In the genomic region with DNA sequence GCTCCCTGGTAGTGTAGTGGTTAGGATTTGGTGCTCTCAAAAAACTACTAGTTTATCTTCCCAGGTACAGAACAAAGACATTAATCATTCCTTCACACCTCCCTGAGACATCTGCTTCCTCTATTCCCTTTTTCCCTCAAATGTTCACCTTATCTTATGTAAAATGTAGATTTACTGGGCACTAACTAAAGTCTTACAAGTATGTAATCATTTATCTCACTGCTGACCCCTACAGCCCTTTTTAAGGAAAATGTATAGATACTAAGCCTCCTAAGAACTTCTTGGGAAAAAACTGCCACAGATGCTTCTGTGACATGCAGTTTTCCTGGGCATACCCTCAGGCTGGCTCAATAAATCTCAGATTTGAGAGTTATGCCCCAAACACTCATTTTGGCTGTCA, we compare ENCODE assay signal across 17 cellular contexts. TPM values are rescaled to one million over a fixed set of nuclear protein-coding genes. Genes with fewer than 3 reads are reported as not detected.
DNase-seq lines count a peak whose midpoint lies in the region; ATAC-seq, FAIRE-seq and TF ChIP-seq lines count a peak whose summit lies in the region.
"Had no signal": no experiment of that assay in that cellular context is flagged by ENCODE, and none has a peak within 500 bp of the region (broad histone marks: within the 10 kb centered on the region; RNA-seq: fewer than 3 reads in every experiment).

No MANE protein-coding gene starts in this region.

- peaks cover 5% of the 10 kb centered on the region; the same call in 1 of the 2 replicates for H3K4me1 Mint-ChIP-seq in WTC11
- peaks cover 9% of the 10 kb centered on the region for H3K4me1 Mint-ChIP-seq in neural progenitor cell

- H4K20me1 ChIP-seq in neural progenitor cell (ENCODE audit: low read depth) = no peaks in the 10 kb centered on the region

- no peak overlapping the region for H3K27ac ChIP-seq in neural progenitor cell
- H3K27ac ChIP-seq: SJSA1 had no signal

- no peaks in the 10 kb centered on the region for H3K36me3 ChIP-seq in neural progenitor cell
- H3K36me3 ChIP-seq: SJSA1 had no signal

- no peaks in the 10 kb centered on the region for H3K79me2 ChIP-seq in neural progenitor cell (ENCODE audit: low read depth)

- ATAC-seq in WTC11 (peak; percentile 56; the same call in 1 of the 2 replicates), HG03457 (IDR thresholded peaks at IDR 0.05; ENCODE audit: unreplicated experiment) (no peak)

- CTCF ChIA-PET in WTC11 (lab: Charles Lee) = interaction anchor here (0.5 kb wide), 1 partner anchor 11 kb away, joined by 3 read pairs; no protein-coding TSS in a partner anchor

- no peak overlapping the region for H3K4me3 Mint-ChIP-seq in WTC11
- no peak overlapping the region for H3K4me3 Mint-ChIP-seq in neural progenitor cell
- H3K4me3 Mint-ChIP-seq: CD4-positive, CD25-positive, alpha-beta regulatory T cell had no signal

- H2AFZ ChIP-seq in neural progenitor cell (replicated peaks) = no peak overlapping the region

- no peak overlapping the region for H3K9ac ChIP-seq in neural progenitor cell

- H3K4me1 ChIP-seq in neural progenitor cell = peaks cover 10% of the 10 kb centered on the region
- H3K4me1 ChIP-seq: SJSA1 had no signal

- POLR2A ChIA-PET in WTC11 (lab: Charles Lee) = no interaction called here

- DNase-seq in D721Med (ENCODE audit: insufficient read length, low spot score) (no peak), Kasumi-1 (lab: John Stamatoyannopoulos, UW) (peak; percentile 24 to 36), WTC11 (ENCODE audit: low spot score) (no peak), neural progenitor cell (ENCODE audit: low spot score) (no peak), AG08396 (ENCODE audit: low spot score) (no peak)
- DNase-seq in effector CD4-positive, alpha-beta T cell = no peak
- DNase-seq: ACHN; CD4-positive, CD25-positive, alpha-beta regulatory T cell; DMS79; KBM-7; NCI-H1092 treated with DMSO at 0.1 percent for 48 hours; NCI-H2081 treated with DMSO at 0.1 percent for 48 hours; NCI-H446; NCI-H69; NK-92 treated with Interleukin-12 subunit alpha and Interleukin-12 subunit beta, amount 100 ng/mL, for 24 hours had no signal

- TF ChIP-seq CTCF in D721Med (IDR thresholded peaks at IDR 0.05; ENCODE audit: insufficient read depth, missing control alignments) = no peak
- TF ChIP-seq CTCF in WTC11 (IDR thresholded peaks at IDR 0.05) = no peak
- peak; percentile 21 for TF ChIP-seq CTCF in neural progenitor cell (IDR thresholded peaks at IDR 0.05)

- no peaks in the 10 kb centered on the region for H3K27me3 Mint-ChIP-seq in WTC11 (ENCODE audit: low read depth)
- H3K27me3 Mint-ChIP-seq in neural progenitor cell (ENCODE audit: insufficient read depth, low read depth) = no peaks in the 10 kb centered on the region

- H3K4me3 ChIP-seq in neural progenitor cell = no peak overlapping the region
- H3K4me3 ChIP-seq: SJSA1 had no signal

- no peaks in the 10 kb centered on the region for H3K36me3 Mint-ChIP-seq in WTC11
- H3K36me3 Mint-ChIP-seq in neural progenitor cell = no peaks in the 10 kb centered on the region
- H3K36me3 Mint-ChIP-seq: CD4-positive, CD25-positive, alpha-beta regulatory T cell had no signal

- peaks cover 12% of the 10 kb centered on the region for H3K9me3 Mint-ChIP-seq in WTC11
- peaks cover 2% of the 10 kb centered on the region for H3K9me3 Mint-ChIP-seq in neural progenitor cell

- no peaks in the 10 kb centered on the region for H3K9me3 ChIP-seq in neural progenitor cell (ENCODE audit: low read depth)
- H3K9me3 ChIP-seq: SJSA1 had no signal

- FAIRE-seq in D721Med (lab: Jason Lieb, UNC) = peak; percentile 6

- no peak overlapping the region for H3K4me2 ChIP-seq in neural progenitor cell

- H3F3A ChIP-seq in neural progenitor cell (ENCODE audit: low read depth) = no peaks in the 10 kb centered on the region

- H3K27ac Mint-ChIP-seq in WTC11 = 0 out of 2 replicates have a peak overlapping the region, but pooled peaks have one; percentile 1
- H3K27ac Mint-ChIP-seq in neural progenitor cell = no peak overlapping the region
- H3K27ac Mint-ChIP-seq: CD4-positive, CD25-positive, alpha-beta regulatory T cell had no signal

- H3K27me3 ChIP-seq in neural progenitor cell = no peaks in the 10 kb centered on the region
- H3K27me3 ChIP-seq: SJSA1 had no signal

TF ChIP-seq in WTC11, 78 proteins besides CTCF, POLR2A, EP300 and RAD21 (continues in another document):
- TF ChIP-seq, protein P1, sequence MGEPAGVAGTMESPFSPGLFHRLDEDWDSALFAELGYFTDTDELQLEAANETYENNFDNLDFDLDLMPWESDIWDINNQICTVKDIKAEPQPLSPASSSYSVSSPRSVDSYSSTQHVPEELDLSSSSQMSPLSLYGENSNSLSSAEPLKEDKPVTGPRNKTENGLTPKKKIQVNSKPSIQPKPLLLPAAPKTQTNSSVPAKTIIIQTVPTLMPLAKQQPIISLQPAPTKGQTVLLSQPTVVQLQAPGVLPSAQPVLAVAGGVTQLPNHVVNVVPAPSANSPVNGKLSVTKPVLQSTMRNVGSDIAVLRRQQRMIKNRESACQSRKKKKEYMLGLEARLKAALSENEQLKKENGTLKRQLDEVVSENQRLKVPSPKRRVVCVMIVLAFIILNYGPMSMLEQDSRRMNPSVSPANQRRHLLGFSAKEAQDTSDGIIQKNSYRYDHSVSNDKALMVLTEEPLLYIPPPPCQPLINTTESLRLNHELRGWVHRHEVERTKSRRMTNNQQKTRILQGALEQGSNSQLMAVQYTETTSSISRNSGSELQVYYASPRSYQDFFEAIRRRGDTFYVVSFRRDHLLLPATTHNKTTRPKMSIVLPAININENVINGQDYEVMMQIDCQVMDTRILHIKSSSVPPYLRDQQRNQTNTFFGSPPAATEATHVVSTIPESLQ (CRISPR knock-in tag; IDR thresholded peaks at IDR 0.05) = no peak
- TF ChIP-seq, protein P2, sequence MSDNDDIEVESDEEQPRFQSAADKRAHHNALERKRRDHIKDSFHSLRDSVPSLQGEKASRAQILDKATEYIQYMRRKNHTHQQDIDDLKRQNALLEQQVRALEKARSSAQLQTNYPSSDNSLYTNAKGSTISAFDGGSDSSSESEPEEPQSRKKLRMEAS (CRISPR knock-in tag; IDR thresholded peaks at IDR 0.05) = no peak
- TF ChIP-seq MXD4 (CRISPR knock-in tag; IDR thresholded peaks at IDR 0.05; ENCODE audit: borderline replicate concordance) (no peak), CREB1 (CRISPR knock-in tag; IDR thresholded peaks at IDR 0.05) (no peak), SMAD4 (CRISPR knock-in tag; IDR thresholded peaks at IDR 0.05) (no peak), SP1 (CRISPR knock-in tag; conservative IDR thresholded peaks at IDR 0.05) (no peak), ZNF317 (CRISPR knock-in tag; IDR thresholded peaks at IDR 0.05; ENCODE audit: borderline replicate concordance, low read depth) (no peak), NR3C1 (CRISPR knock-in tag; conservative IDR thresholded peaks at IDR 0.05; ENCODE audit: low read depth) (no peak), JUN (CRISPR knock-in tag; IDR thresholded peaks at IDR 0.05) (no peak)
- TF ChIP-seq, protein P3, sequence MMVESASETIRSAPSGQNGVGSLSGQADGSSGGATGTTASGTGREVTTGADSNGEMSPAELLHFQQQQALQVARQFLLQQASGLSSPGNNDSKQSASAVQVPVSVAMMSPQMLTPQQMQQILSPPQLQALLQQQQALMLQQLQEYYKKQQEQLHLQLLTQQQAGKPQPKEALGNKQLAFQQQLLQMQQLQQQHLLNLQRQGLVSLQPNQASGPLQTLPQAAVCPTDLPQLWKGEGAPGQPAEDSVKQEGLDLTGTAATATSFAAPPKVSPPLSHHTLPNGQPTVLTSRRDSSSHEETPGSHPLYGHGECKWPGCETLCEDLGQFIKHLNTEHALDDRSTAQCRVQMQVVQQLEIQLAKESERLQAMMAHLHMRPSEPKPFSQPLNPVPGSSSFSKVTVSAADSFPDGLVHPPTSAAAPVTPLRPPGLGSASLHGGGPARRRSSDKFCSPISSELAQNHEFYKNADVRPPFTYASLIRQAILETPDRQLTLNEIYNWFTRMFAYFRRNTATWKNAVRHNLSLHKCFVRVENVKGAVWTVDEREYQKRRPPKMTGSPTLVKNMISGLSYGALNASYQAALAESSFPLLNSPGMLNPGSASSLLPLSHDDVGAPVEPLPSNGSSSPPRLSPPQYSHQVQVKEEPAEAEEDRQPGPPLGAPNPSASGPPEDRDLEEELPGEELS (CRISPR knock-in tag; IDR thresholded peaks at IDR 0.05) = no peak
- TF ChIP-seq, protein P4, sequence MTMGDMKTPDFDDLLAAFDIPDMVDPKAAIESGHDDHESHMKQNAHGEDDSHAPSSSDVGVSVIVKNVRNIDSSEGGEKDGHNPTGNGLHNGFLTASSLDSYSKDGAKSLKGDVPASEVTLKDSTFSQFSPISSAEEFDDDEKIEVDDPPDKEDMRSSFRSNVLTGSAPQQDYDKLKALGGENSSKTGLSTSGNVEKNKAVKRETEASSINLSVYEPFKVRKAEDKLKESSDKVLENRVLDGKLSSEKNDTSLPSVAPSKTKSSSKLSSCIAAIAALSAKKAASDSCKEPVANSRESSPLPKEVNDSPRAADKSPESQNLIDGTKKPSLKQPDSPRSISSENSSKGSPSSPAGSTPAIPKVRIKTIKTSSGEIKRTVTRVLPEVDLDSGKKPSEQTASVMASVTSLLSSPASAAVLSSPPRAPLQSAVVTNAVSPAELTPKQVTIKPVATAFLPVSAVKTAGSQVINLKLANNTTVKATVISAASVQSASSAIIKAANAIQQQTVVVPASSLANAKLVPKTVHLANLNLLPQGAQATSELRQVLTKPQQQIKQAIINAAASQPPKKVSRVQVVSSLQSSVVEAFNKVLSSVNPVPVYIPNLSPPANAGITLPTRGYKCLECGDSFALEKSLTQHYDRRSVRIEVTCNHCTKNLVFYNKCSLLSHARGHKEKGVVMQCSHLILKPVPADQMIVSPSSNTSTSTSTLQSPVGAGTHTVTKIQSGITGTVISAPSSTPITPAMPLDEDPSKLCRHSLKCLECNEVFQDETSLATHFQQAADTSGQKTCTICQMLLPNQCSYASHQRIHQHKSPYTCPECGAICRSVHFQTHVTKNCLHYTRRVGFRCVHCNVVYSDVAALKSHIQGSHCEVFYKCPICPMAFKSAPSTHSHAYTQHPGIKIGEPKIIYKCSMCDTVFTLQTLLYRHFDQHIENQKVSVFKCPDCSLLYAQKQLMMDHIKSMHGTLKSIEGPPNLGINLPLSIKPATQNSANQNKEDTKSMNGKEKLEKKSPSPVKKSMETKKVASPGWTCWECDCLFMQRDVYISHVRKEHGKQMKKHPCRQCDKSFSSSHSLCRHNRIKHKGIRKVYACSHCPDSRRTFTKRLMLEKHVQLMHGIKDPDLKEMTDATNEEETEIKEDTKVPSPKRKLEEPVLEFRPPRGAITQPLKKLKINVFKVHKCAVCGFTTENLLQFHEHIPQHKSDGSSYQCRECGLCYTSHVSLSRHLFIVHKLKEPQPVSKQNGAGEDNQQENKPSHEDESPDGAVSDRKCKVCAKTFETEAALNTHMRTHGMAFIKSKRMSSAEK (CRISPR knock-in tag; IDR thresholded peaks at IDR 0.05; ENCODE audit: borderline replicate concordance) = no peak
- TF ChIP-seq, protein P5, sequence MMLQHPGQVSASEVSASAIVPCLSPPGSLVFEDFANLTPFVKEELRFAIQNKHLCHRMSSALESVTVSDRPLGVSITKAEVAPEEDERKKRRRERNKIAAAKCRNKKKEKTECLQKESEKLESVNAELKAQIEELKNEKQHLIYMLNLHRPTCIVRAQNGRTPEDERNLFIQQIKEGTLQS (CRISPR knock-in tag; conservative IDR thresholded peaks at IDR 0.05) = no peak

RNA-seq across cellular contexts. Expression of a gene that starts 50.8 kb away (rescaled TPM):
- 10.3 to 13.3 TPM (median 11.3 TPM) in 3 replicates for total RNA-seq in WTC11 (2021)
- 20.7 and 34.7 TPM in 2 replicates for total RNA-seq in neural progenitor cell (ENCODE audit: low replicate concordance)

Comparison
In these comparisons a context has a peak if more than half of its experiments do, and no peak if none do; other contexts are left out.
1. DNase-seq: peak in Kasumi-1 (2 of 2); none in D721Med (single experiment), WTC11 (single experiment), neural progenitor cell (single experiment), AG08396 (single experiment) and effector CD4-positive, alpha-beta T cell (single experiment).